In the genomic region with DNA sequence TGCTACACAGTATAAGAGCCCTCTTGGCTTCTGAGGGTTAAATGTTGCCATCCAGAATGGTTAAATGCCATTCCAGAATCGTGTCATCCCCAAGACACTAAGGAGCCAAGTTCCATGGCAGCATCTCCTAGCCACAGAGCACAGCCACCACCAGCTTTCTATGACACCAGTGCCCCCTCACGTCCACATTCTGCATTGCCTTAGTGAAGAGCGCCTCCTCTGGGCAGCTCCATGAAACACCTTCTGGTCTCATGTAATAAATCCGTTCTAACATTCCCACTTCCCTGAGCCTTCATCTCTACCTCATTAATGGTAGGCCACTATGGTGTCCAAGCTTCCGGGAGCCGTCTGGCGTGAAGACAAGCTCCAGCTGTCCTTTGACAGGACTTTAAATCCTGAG, we compare ENCODE assay signal across 8 cellular contexts. TPM values are rescaled to one million over a fixed set of nuclear protein-coding genes. Genes with fewer than 3 reads are reported as not detected.
DNase-seq lines count a peak whose midpoint lies in the region; ATAC-seq and TF ChIP-seq lines count a peak whose summit lies in the region.

No MANE protein-coding gene starts in this region.

- H3K4me1 ChIP-seq in CD4-positive, CD25-positive, alpha-beta regulatory T cell (ENCODE audit: control insufficient read depth, insufficient read depth, low read length, poor library complexity, severe bottlenecking) = no peaks in the 10 kb centered on the region
- H3K4me1 ChIP-seq in ascending aorta = no peaks in the 10 kb centered on the region

- peak; percentile 25 to 57 (median 49) for TF ChIP-seq CTCF in ascending aorta (IDR thresholded peaks at IDR 0.05)

- H3K9me3 ChIP-seq in CD4-positive, CD25-positive, alpha-beta regulatory T cell (ENCODE audit: control insufficient read depth in 2 of 2, low read length in 2 of 2) = no peaks in the 10 kb centered on the region
- H3K9me3 ChIP-seq in ascending aorta = no peaks in the 10 kb centered on the region

- H3K27me3 ChIP-seq in CD4-positive, CD25-positive, alpha-beta regulatory T cell (ENCODE audit: control insufficient read depth, insufficient read depth, low read length) = no peaks in the 10 kb centered on the region
- no peaks in the 10 kb centered on the region for H3K27me3 ChIP-seq in ascending aorta

- no peaks in the 10 kb centered on the region for H3K27me3 Mint-ChIP-seq in CD4-positive, CD25-positive, alpha-beta regulatory T cell

- ATAC-seq in CD4-positive, CD25-positive, alpha-beta regulatory T cell (ENCODE audit: low read depth in 2 of 2) = peak; percentile 43 to 52
- peak; percentile 78 for ATAC-seq in GM21723 (IDR thresholded peaks at IDR 0.05; ENCODE audit: unreplicated experiment)
- ATAC-seq in stimulated activated effector memory CD8-positive, alpha-beta T cell treated with anti-CD3 and anti-CD28 coated beads, Interleukin-12 subunit alpha, Interleukin-12 subunit beta, amount 100 ng/mL, for 72 hours = peak; percentile 86

- H3K4me3 Mint-ChIP-seq in CD4-positive, CD25-positive, alpha-beta regulatory T cell = no peak overlapping the region
- H3K4me3 Mint-ChIP-seq in stimulated activated effector memory CD8-positive, alpha-beta T cell treated with anti-CD3 and anti-CD28 coated beads, Interleukin-12 subunit alpha, Interleukin-12 subunit beta, amount 100 ng/mL, for 72 hours = no peak overlapping the region

- DNase-seq in CD4-positive, CD25-positive, alpha-beta regulatory T cell = peak; percentile 24 to 63 (median 27)
- DNase-seq in OCI-M1 (lab: John Stamatoyannopoulos, UW) (peak; percentile 86), ascending aorta (ENCODE audit: low spot score in 2 of 2) (no peak), iPS-NIHi11 (ENCODE audit: low spot score) (peak; percentile 79), DMS114 treated with DMSO at 0.1 percent for 48 hours (lab: John Stamatoyannopoulos, UW; ENCODE audit: unreplicated experiment) (no peak), OCI-M2 (lab: John Stamatoyannopoulos, UW; ENCODE audit: unreplicated experiment) (no peak)
- peak; percentile 26 to 60 for DNase-seq in stimulated activated effector memory CD8-positive, alpha-beta T cell treated with anti-CD3 and anti-CD28 coated beads, Interleukin-12 subunit alpha, Interleukin-12 subunit beta, amount 100 ng/mL, for 72 hours (ENCODE audit: low spot score in 2 of 2)

- no peak overlapping the region for H3K27ac ChIP-seq in CD4-positive, CD25-positive, alpha-beta regulatory T cell (ENCODE audit: insufficient read depth, low read length, poor library complexity, severe bottlenecking)
- no peak overlapping the region for H3K27ac ChIP-seq in ascending aorta

- H3K36me3 Mint-ChIP-seq in CD4-positive, CD25-positive, alpha-beta regulatory T cell = peaks cover 3% of the 10 kb centered on the region
- no peaks in the 10 kb centered on the region for H3K36me3 Mint-ChIP-seq in stimulated activated effector memory CD8-positive, alpha-beta T cell treated with anti-CD3 and anti-CD28 coated beads, Interleukin-12 subunit alpha, Interleukin-12 subunit beta, amount 100 ng/mL, for 72 hours

- no peak overlapping the region for H3K27ac Mint-ChIP-seq in CD4-positive, CD25-positive, alpha-beta regulatory T cell
- no peak overlapping the region for H3K27ac Mint-ChIP-seq in stimulated activated effector memory CD8-positive, alpha-beta T cell treated with anti-CD3 and anti-CD28 coated beads, Interleukin-12 subunit alpha, Interleukin-12 subunit beta, amount 100 ng/mL, for 72 hours

- H3K36me3 ChIP-seq in CD4-positive, CD25-positive, alpha-beta regulatory T cell (ENCODE audit: control insufficient read depth, insufficient read depth, low read length) = no peaks in the 10 kb centered on the region
- H3K36me3 ChIP-seq in ascending aorta = peaks cover 0 to 9% of the 10 kb centered on the region in 2 donors

- intact Hi-C loops in ascending aorta (cut with DNase I) = no loop called here

- no peak overlapping the region for H3K4me3 ChIP-seq in CD4-positive, CD25-positive, alpha-beta regulatory T cell (ENCODE audit: low read depth, low read length)
- no peak overlapping the region for H3K4me3 ChIP-seq in ascending aorta

- H3K9me3 Mint-ChIP-seq in CD4-positive, CD25-positive, alpha-beta regulatory T cell = no peaks in the 10 kb centered on the region
- no peaks in the 10 kb centered on the region for H3K9me3 Mint-ChIP-seq in stimulated activated effector memory CD8-positive, alpha-beta T cell treated with anti-CD3 and anti-CD28 coated beads, Interleukin-12 subunit alpha, Interleukin-12 subunit beta, amount 100 ng/mL, for 72 hours

- H3K4me1 Mint-ChIP-seq in CD4-positive, CD25-positive, alpha-beta regulatory T cell = peaks cover 0 to 3% (median 0%) of the 10 kb centered on the region in 4 donors
- peaks cover 6% of the 10 kb centered on the region for H3K4me1 Mint-ChIP-seq in stimulated activated effector memory CD8-positive, alpha-beta T cell treated with anti-CD3 and anti-CD28 coated beads, Interleukin-12 subunit alpha, Interleukin-12 subunit beta, amount 100 ng/mL, for 72 hours

RNA-seq across cellular contexts. Expression of a gene that starts 12.4 kb away (rescaled TPM):
- total RNA-seq in CD4-positive, CD25-positive, alpha-beta regulatory T cell = not detected
- polyA plus RNA-seq in CD4-positive, CD25-positive, alpha-beta regulatory T cell = under 1 TPM in 1 of 4 donors, not detected in 3; 0.70 TPM
- total RNA-seq in ascending aorta = not detected

RNA-seq across cellular contexts. Expression of a gene that starts 30.4 kb away (rescaled TPM):
- total RNA-seq in CD4-positive, CD25-positive, alpha-beta regulatory T cell = 180 TPM
- 100 to 1,000 TPM; 190 to 205 (median 199) TPM for polyA plus RNA-seq in CD4-positive, CD25-positive, alpha-beta regulatory T cell
- total RNA-seq in ascending aorta = 214 TPM

RNA-seq across cellular contexts. Expression of a gene that starts 44.9 kb away (rescaled TPM):
- total RNA-seq in CD4-positive, CD25-positive, alpha-beta regulatory T cell = 2,049 TPM
- 100 to 1,000 TPM; 102 to 155 (median 130) TPM for polyA plus RNA-seq in CD4-positive, CD25-positive, alpha-beta regulatory T cell
- total RNA-seq in ascending aorta = 206 TPM

Comparison
In these comparisons a context has a peak if more than half of its experiments do, and no peak if none do; other contexts are left out.
1. DNase-seq: peak in CD4-positive, CD25-positive, alpha-beta regulatory T cell (3 of 3), OCI-M1 (single experiment), iPS-NIHi11 (single experiment) and stimulated activated effector memory CD8-positive, alpha-beta T cell treated with anti-CD3 and anti-CD28 coated beads, Interleukin-12 subunit alpha, Interleukin-12 subunit beta, amount 100 ng/mL, for 72 hours (2 of 2); none in ascending aorta (0 of 2), DMS114 treated with DMSO at 0.1 percent for 48 hours (single experiment) and OCI-M2 (single experiment).
2. Peak in every context shown above with its lines, with median percentiles within 50 percentile points of each other: ATAC-seq.